Comparison of ENCODE assay signal across 8 cellular contexts in the genomic region with DNA sequence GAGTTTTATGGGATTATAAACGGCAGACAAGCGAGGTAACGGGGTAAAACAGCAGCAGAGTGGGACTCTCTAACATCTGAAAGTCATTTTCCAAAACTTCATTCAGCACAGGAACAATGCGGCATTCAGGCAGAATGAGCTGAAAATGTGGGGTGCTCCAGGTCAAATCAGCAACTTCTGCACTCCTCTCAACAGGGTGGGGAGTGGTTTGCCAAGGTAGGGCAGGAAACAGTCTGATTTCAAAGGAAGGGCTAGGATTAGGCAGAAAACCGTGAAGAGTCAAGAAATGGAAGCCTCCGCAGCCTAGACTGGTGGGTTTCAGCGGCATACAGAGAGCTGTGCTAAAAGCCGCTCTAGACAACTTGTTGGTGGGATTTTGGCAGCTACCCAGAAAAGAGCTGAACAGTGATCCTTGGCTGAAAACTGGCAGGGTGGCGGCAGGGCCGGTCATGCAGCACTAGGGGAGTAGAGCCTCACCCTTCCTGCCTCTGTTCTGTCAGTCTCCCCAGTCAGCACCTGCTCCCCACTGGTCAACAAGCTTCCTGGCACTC.
DNase-seq lines count a peak whose midpoint lies in the region; ATAC-seq and TF ChIP-seq lines count a peak whose summit lies in the region.
"Had no signal": no experiment of that assay in that cellular context is flagged by ENCODE, and none has a peak within 500 bp of the region (broad histone marks: within the 10 kb centered on the region; RNA-seq: fewer than 3 reads in every experiment).

No MANE protein-coding gene starts in this region.

- H3K36me3 Mint-ChIP-seq in IgD-negative memory B cell (no peaks in the 10 kb centered on the region), brain (no peaks in the 10 kb centered on the region)

- H3K4me3 Mint-ChIP-seq in IgD-negative memory B cell (peak overlapping the region; percentile 69 to 94 (median 86)), brain (peak overlapping the region; percentile 80 to 90 (median 88))

- DNase-seq in left kidney (ENCODE audit: low read depth, low spot score) = peak; percentile 54
- DNase-seq in stimulated activated naive CD8-positive, alpha-beta T cell treated with anti-CD3 and anti-CD28 coated beads, Interleukin-15, Interleukin-2, amounts not matched to agents 100 U/mL and 50 U/mL, for 24 hours = peak; percentile 34
- no peak for DNase-seq in NCI-H1048 (lab: John Stamatoyannopoulos, UW)

- H3K27me3 Mint-ChIP-seq in IgD-negative memory B cell (no peaks in the 10 kb centered on the region), brain (peaks cover 3% of the 10 kb centered on the region)

- TF ChIP-seq CTCF in brain (conservative IDR thresholded peaks at IDR 0.05) = no peak

- peak overlapping the region; percentile 86 to 99 (median 99) for H3K27ac Mint-ChIP-seq in IgD-negative memory B cell
- peak overlapping the region; percentile 95 to 99 (median 97) for H3K27ac Mint-ChIP-seq in brain

- peaks cover 32 to 49% (median 34%) of the 10 kb centered on the region in 3 donors for H3K4me1 Mint-ChIP-seq in IgD-negative memory B cell
- H3K4me1 Mint-ChIP-seq in brain = peaks cover 63% of the 10 kb centered on the region

- ATAC-seq in SK-N-SH treated with all-trans-retinoic acid at 6 μM for 48 hours = peak; percentile 22
- ATAC-seq in stimulated activated naive CD8-positive, alpha-beta T cell treated with anti-CD3 and anti-CD28 coated beads, Interleukin-15, Interleukin-2, amounts not matched to agents 100 U/mL and 50 U/mL, for 24 hours = no peak
- no peak for ATAC-seq in GM19035 (IDR thresholded peaks at IDR 0.05; ENCODE audit: unreplicated experiment)
- ATAC-seq: Panc1 had no signal

- H3K9me3 Mint-ChIP-seq in IgD-negative memory B cell = no peaks in the 10 kb centered on the region
- H3K9me3 Mint-ChIP-seq in brain = peaks cover 0 to 4% (median 0%) of the 10 kb centered on the region in 5 experiments

TF ChIP-seq in SK-N-SH treated with all-trans-retinoic acid at 6 μM for 48 hours, 23 proteins besides CTCF, POLR2A, EP300 and RAD21:
- no peak for TF ChIP-seq ISL1 (CRISPR knock-in tag; IDR thresholded peaks at IDR 0.05)
- TF ChIP-seq ESRRG (CRISPR knock-in tag; IDR thresholded peaks at IDR 0.05) = no peak
- TF ChIP-seq ZFP30 (CRISPR knock-in tag; IDR thresholded peaks at IDR 0.05) = no peak
- TF ChIP-seq, protein P1, sequence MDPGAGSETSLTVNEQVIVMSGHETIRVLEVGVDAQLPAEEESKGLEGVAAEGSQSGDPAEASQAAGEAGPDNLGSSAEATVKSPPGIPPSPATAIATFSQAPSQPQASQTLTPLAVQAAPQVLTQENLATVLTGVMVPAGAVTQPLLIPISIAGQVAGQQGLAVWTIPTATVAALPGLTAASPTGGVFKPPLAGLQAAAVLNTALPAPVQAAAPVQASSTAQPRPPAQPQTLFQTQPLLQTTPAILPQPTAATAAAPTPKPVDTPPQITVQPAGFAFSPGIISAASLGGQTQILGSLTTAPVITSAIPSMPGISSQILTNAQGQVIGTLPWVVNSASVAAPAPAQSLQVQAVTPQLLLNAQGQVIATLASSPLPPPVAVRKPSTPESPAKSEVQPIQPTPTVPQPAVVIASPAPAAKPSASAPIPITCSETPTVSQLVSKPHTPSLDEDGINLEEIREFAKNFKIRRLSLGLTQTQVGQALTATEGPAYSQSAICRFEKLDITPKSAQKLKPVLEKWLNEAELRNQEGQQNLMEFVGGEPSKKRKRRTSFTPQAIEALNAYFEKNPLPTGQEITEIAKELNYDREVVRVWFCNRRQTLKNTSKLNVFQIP (CRISPR knock-in tag; IDR thresholded peaks at IDR 0.05; ENCODE audit: borderline replicate concordance, low read depth) = no peak
- 0 out of 2 replicates have a peak, but pooled peaks have one; percentile 22 for TF ChIP-seq TCF4 (CRISPR knock-in tag; IDR thresholded peaks at IDR 0.05; ENCODE audit: borderline replicate concordance)
- no peak for TF ChIP-seq ZNF565 (CRISPR knock-in tag; conservative IDR thresholded peaks at IDR 0.05; ENCODE audit: low read depth)
- no peak for TF ChIP-seq BACH2 (CRISPR knock-in tag; IDR thresholded peaks at IDR 0.05; ENCODE audit: borderline replicate concordance)
